1 cellular context compared by ENCODE assay signal in genomic region chr2:240873805-240874714, GRCh38.
TF ChIP-seq lines count a peak whose summit lies in the region.

No MANE protein-coding gene starts in this region.

TF ChIP-seq in WTC11, 78 proteins besides CTCF, POLR2A, EP300 and RAD21 (continued from another document):
- no peak for TF ChIP-seq ZNF512 (CRISPR knock-in tag; IDR thresholded peaks at IDR 0.05; ENCODE audit: borderline replicate concordance)
- no peak for TF ChIP-seq TEAD1 (CRISPR knock-in tag; IDR thresholded peaks at IDR 0.05)
- TF ChIP-seq MLX (CRISPR knock-in tag; IDR thresholded peaks at IDR 0.05), result no peak
